ENCODE assay signal across 1 cellular context in genomic region chrX:153929576-153929975, GRCh38.
TF ChIP-seq lines count a peak whose summit lies in the region.

No MANE protein-coding gene starts in this region.

TF ChIP-seq in A549, 52 proteins besides CTCF, POLR2A, EP300 and RAD21 (continued from another document):
- no peak for TF ChIP-seq NR3C1 (IDR thresholded peaks at IDR 0.05)
- TF ChIP-seq POLR2AphosphoS2 (conservative IDR thresholded peaks at IDR 0.05; ENCODE audit: low read length) = no peak
- TF ChIP-seq, protein P1, sequence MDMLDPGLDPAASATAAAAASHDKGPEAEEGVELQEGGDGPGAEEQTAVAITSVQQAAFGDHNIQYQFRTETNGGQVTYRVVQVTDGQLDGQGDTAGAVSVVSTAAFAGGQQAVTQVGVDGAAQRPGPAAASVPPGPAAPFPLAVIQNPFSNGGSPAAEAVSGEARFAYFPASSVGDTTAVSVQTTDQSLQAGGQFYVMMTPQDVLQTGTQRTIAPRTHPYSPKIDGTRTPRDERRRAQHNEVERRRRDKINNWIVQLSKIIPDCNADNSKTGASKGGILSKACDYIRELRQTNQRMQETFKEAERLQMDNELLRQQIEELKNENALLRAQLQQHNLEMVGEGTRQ (IDR thresholded peaks at IDR 0.05) = no peak
- no peak for TF ChIP-seq NFE2L2 (conservative IDR thresholded peaks at IDR 0.05; ENCODE audit: low read length)
- TF ChIP-seq E2F6 (IDR thresholded peaks at IDR 0.05; ENCODE audit: borderline replicate concordance, low read depth) = no peak
- no peak for TF ChIP-seq PHF8 (IDR thresholded peaks at IDR 0.05; ENCODE audit: borderline replicate concordance, low read depth)
- no peak for TF ChIP-seq ZFP36 (IDR thresholded peaks at IDR 0.05; ENCODE audit: borderline replicate concordance, partially characterized antibody)
